18 cellular contexts compared by ENCODE assay signal in genomic region chr7:54678763-54679396, GRCh38.
DNase-seq lines count a peak whose midpoint lies in the region; ATAC-seq and TF ChIP-seq lines count a peak whose summit lies in the region.
"Had no signal": no experiment of that assay in that cellular context is flagged by ENCODE, and none has a peak within 500 bp of the region (broad histone marks: within the 10 kb centered on the region; RNA-seq: fewer than 3 reads in every experiment).

No MANE protein-coding gene starts in this region.

- no peaks in the 10 kb centered on the region for H3K9me2 ChIP-seq in Karpas-422 (replicated peaks; ENCODE audit: insufficient read depth, low read length)

- no peak overlapping the region for H3K9ac ChIP-seq in Karpas-422 (ENCODE audit: low read length)
- H3K9ac ChIP-seq: BLaER1 had no signal

- H3K4me3 ChIP-seq in GM12875 (ENCODE audit: low read depth, low read length) = no peak overlapping the region
- H3K4me3 ChIP-seq in Karpas-422 (ENCODE audit: low read length) = no peak overlapping the region
- H3K4me3 ChIP-seq: BLaER1, MG63, tibial artery had no signal

- H3K4me1 ChIP-seq in Karpas-422 (ENCODE audit: low read length) = no peaks in the 10 kb centered on the region
- H3K4me1 ChIP-seq: BLaER1, tibial artery had no signal

- H3K4me1 Mint-ChIP-seq in natural killer cell = no peaks in the 10 kb centered on the region
- H3K4me1 Mint-ChIP-seq: activated B cell treated with CpG ODN at 0.5 μM for 24 hours; stimulated activated naive B cell treated with anti-CD40 and anti-IgM and Interleukin-4, amounts not matched to agents 10 μg/mL and 1 μg/mL and 100 μg/mL, for 72 hours had no signal

- no peaks in the 10 kb centered on the region for H3K9me3 ChIP-seq in Karpas-422 (ENCODE audit: low read length)
- H3K9me3 ChIP-seq: BLaER1, MG63, neutrophil, tibial artery had no signal

- ATAC-seq in left colon = peak; percentile 78
- no peak for ATAC-seq in natural killer cell
- ATAC-seq: stimulated activated naive B cell treated with anti-CD40 and anti-IgM and Interleukin-4, amounts not matched to agents 10 μg/mL and 1 μg/mL and 100 μg/mL, for 72 hours had no signal

- intact Hi-C loops in left colon (cut with DNase I, micrococcal nuclease) (no loop called here), natural killer cell (cut with micrococcal nuclease) (no loop called here)

- TF ChIP-seq CTCF in GM12875 (IDR thresholded peaks at IDR 0.05; ENCODE audit: borderline replicate concordance, insufficient read depth, low read depth, low read length) (0 out of 2 replicates have a peak, but pooled peaks have one; percentile 3), natural killer cell (IDR thresholded peaks at IDR 0.05) (no peak)

- no peaks in the 10 kb centered on the region for H3K36me3 ChIP-seq in Karpas-422 (ENCODE audit: insufficient read depth, low read length)
- H3K36me3 ChIP-seq: BLaER1, MG63, neutrophil, tibial artery had no signal

- peaks cover 0 to 16% of the 10 kb centered on the region in 2 donors for H3K9me3 Mint-ChIP-seq in natural killer cell
- H3K9me3 Mint-ChIP-seq: activated B cell treated with CpG ODN at 0.5 μM for 24 hours; stimulated activated naive B cell treated with anti-CD40 and anti-IgM and Interleukin-4, amounts not matched to agents 10 μg/mL and 1 μg/mL and 100 μg/mL, for 72 hours had no signal

- H3K27me3 Mint-ChIP-seq in natural killer cell (ENCODE audit: low read depth in 2 of 2) = no peaks in the 10 kb centered on the region
- H3K27me3 Mint-ChIP-seq: activated B cell treated with CpG ODN at 0.5 μM for 24 hours had no signal

- DNase-seq in Karpas-422 (peak; percentile 62), SHP77 treated with DMSO at 0.1 percent for 48 hours (lab: John Stamatoyannopoulos, UW) (peak; percentile 36), left colon (no peak), amygdala (lab: John Stamatoyannopoulos, UW) (no peak), natural killer cell (no peak)
- no peak for DNase-seq in activated CD4-positive, alpha-beta T cell treated with anti-CD3 and anti-CD28 coated beads, Interleukin-2, amount 50 U/mL, for 48 hours
- DNase-seq: activated B cell treated with CpG ODN at 0.5 μM for 24 hours; cerebellar nuclear complex; hypothalamus; MG63; NCI-H1930; retina; stimulated activated CD4-positive, alpha-beta T cell treated with anti-CD3 and anti-CD28 coated beads, Interleukin-15, amount 100 ng/mL, for 24 hours; stimulated activated naive B cell treated with anti-CD40 and anti-IgM and Interleukin-4, amounts not matched to agents 10 μg/mL and 1 μg/mL and 100 μg/mL, for 72 hours; tibial artery had no signal

- no peak overlapping the region for H3K27ac Mint-ChIP-seq in natural killer cell
- H3K27ac Mint-ChIP-seq: activated B cell treated with CpG ODN at 0.5 μM for 24 hours; stimulated activated naive B cell treated with anti-CD40 and anti-IgM and Interleukin-4, amounts not matched to agents 10 μg/mL and 1 μg/mL and 100 μg/mL, for 72 hours had no signal

- H3K36me3 Mint-ChIP-seq in natural killer cell = no peaks in the 10 kb centered on the region
- H3K36me3 Mint-ChIP-seq: stimulated activated naive B cell treated with anti-CD40 and anti-IgM and Interleukin-4, amounts not matched to agents 10 μg/mL and 1 μg/mL and 100 μg/mL, for 72 hours had no signal

- no peaks in the 10 kb centered on the region for H3K27me3 ChIP-seq in Karpas-422 (ENCODE audit: low read length)
- H3K27me3 ChIP-seq: BLaER1, MG63, neutrophil, tibial artery had no signal

- H3K79me2 ChIP-seq in Karpas-422 (ENCODE audit: low read length) = no peaks in the 10 kb centered on the region

- no peak overlapping the region for H3K4me2 ChIP-seq in Karpas-422 (ENCODE audit: low read depth, low read length, poor library complexity, severe bottlenecking)
- H3K4me2 ChIP-seq: BLaER1 had no signal

- no peak overlapping the region for H3K4me3 Mint-ChIP-seq in natural killer cell
- H3K4me3 Mint-ChIP-seq: activated B cell treated with CpG ODN at 0.5 μM for 24 hours; stimulated activated naive B cell treated with anti-CD40 and anti-IgM and Interleukin-4, amounts not matched to agents 10 μg/mL and 1 μg/mL and 100 μg/mL, for 72 hours had no signal

- H3K27ac ChIP-seq in Karpas-422 (ENCODE audit: low read length) = no peak overlapping the region
- H3K27ac ChIP-seq: BLaER1, neutrophil, tibial artery had no signal

- no peaks in the 10 kb centered on the region for H4K20me1 ChIP-seq in Karpas-422 (ENCODE audit: insufficient read depth, low read depth, low read length)
- H4K20me1 ChIP-seq: BLaER1 had no signal

- H2AFZ ChIP-seq in Karpas-422 (ENCODE audit: low read length) = no peak overlapping the region

Comparison
In these comparisons a context has a peak if more than half of its experiments do, and no peak if none do; other contexts are left out.
1. DNase-seq: peak in Karpas-422 (single experiment) and SHP77 treated with DMSO at 0.1 percent for 48 hours (single experiment); none in left colon (0 of 2), amygdala (0 of 56), natural killer cell (single experiment) and activated CD4-positive, alpha-beta T cell treated with anti-CD3 and anti-CD28 coated beads, Interleukin-2, amount 50 U/mL, for 48 hours (0 of 2).